In the genomic region with DNA sequence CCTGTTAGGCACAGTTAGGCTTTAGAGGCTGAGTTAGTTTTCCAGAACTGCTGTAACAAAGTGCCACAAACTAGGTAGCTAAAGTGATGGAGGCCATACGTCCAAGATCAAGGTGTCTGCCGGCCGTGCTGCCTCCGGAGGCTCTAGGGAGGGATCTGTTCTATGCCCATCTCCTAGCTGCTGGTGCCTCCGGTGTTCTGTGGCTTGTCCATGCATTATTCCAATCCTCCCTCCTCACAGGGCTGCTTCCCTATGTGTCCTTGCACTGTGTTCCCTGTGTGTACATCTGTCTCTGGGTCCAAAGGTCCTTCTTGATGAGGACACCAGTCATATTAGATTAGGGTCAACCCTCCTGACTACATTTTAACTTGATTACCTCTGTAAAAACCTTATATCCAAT, we compare ENCODE assay signal across 2 cellular contexts. TPM values are rescaled to one million over a fixed set of nuclear protein-coding genes. Genes with fewer than 3 reads are reported as not detected.
"Had no signal": no experiment of that assay in that cellular context is flagged by ENCODE, and none has a peak within 500 bp of the region (broad histone marks: within the 10 kb centered on the region; RNA-seq: fewer than 3 reads in every experiment).

No MANE protein-coding gene starts in this region.

RNA-seq across cellular contexts. Expression of a gene that starts 54.4 kb away (rescaled TPM):
- total RNA-seq: natural killer cell had no signal
- polyA plus RNA-seq: naive thymus-derived CD4-positive, alpha-beta T cell had no signal
